15 cellular contexts compared by ENCODE assay signal in genomic region chr5:128007939-128008338, GRCh38.
DNase-seq lines count a peak whose midpoint lies in the region; ATAC-seq and TF ChIP-seq lines count a peak whose summit lies in the region.
"Had no signal": no experiment of that assay in that cellular context is flagged by ENCODE, and none has a peak within 500 bp of the region (broad histone marks: within the 10 kb centered on the region; RNA-seq: fewer than 3 reads in every experiment).

No MANE protein-coding gene starts in this region.

- H3K79me1 ChIP-seq in IMR-90 (ENCODE audit: low read depth in 1 of 2, low read length in 2 of 2): no peaks in the 10 kb centered on the region

- no peak overlapping the region for H2BK5ac ChIP-seq in IMR-90 (ENCODE audit: low read depth, low read length, poor library complexity, severe bottlenecking)

- H3K4me2 ChIP-seq in IMR-90 (ENCODE audit: low read depth, low read length) (no peak overlapping the region), OCI-LY3 (ENCODE audit: low read length) (peak overlapping the region; percentile 12; the same call in 1 of the 2 replicates)

- no peak overlapping the region for H3K23ac ChIP-seq in IMR-90 (ENCODE audit: low read depth, low read length)

- TF ChIP-seq CTCF in IMR-90 (conservative IDR thresholded peaks at IDR 0.05; ENCODE audit: low read depth, low read length) (no peak), OCI-LY3 (IDR thresholded peaks at IDR 0.05; ENCODE audit: low read depth, low read length) (no peak), choroid plexus epithelial cell (conservative IDR thresholded peaks at IDR 0.05; ENCODE audit: low read depth, low read length) (no peak), tibial artery (IDR thresholded peaks at IDR 0.05) (no peak), adrenal gland (IDR thresholded peaks at IDR 0.05) (no peak)

- DNase-seq in IMR-90: peak; percentile 17
- peak; percentile 35 for DNase-seq in choroid plexus epithelial cell (ENCODE audit: low read depth)
- DNase-seq in kidney tubule cell (ENCODE audit: low spot score): peak; percentile 2
- no peak for DNase-seq in tibial artery
- no peak for DNase-seq in right cardiac atrium
- no peak for DNase-seq in immature natural killer cell
- no peak for DNase-seq in adrenal gland
- DNase-seq: ACHN; BE2C; CD4-positive, alpha-beta memory T cell; DMS79 treated with DMSO at 0.1 percent for 48 hours; GM23248; NCI-H1092; NCI-H1694 treated with DMSO at 0.1 percent for 48 hours had no signal

- H4K91ac ChIP-seq in IMR-90 (ENCODE audit: insufficient read depth, low read depth, low read length): no peak overlapping the region

- H2BK120ac ChIP-seq in IMR-90 (ENCODE audit: low read depth, low read length): no peak overlapping the region

- no peaks in the 10 kb centered on the region for H3K9me3 ChIP-seq in IMR-90 (ENCODE audit: control insufficient read depth, insufficient read depth, low read length)
- no peaks in the 10 kb centered on the region for H3K9me3 ChIP-seq in OCI-LY3 (ENCODE audit: insufficient read depth, low read length)
- H3K9me3 ChIP-seq in tibial artery: no peaks in the 10 kb centered on the region
- H3K9me3 ChIP-seq in right cardiac atrium (ENCODE audit: control insufficient read depth, low read length): no peaks in the 10 kb centered on the region
- no peaks in the 10 kb centered on the region for H3K9me3 ChIP-seq in adrenal gland (replicated peaks in 1 of 3)
- H3K9me3 ChIP-seq: BE2C had no signal

- no peak overlapping the region for H3K18ac ChIP-seq in IMR-90 (ENCODE audit: low read depth, low read length)

- H3K9me1 ChIP-seq in IMR-90 (ENCODE audit: insufficient read depth, low read length): no peaks in the 10 kb centered on the region

- no peak overlapping the region for H2AFZ ChIP-seq in IMR-90 (replicated peaks; ENCODE audit: low read length, poor library complexity)
- no peak overlapping the region for H2AFZ ChIP-seq in OCI-LY3 (ENCODE audit: low read depth, low read length)
- H2AFZ ChIP-seq: GM23248 had no signal

- dilution Hi-C loops in IMR-90 (cut with HindIII; ENCODE audit: low sequenced_read_pairs, unreplicated experiment): no loop called here

- H2BK20ac ChIP-seq in IMR-90 (ENCODE audit: low read depth, low read length): no peak overlapping the region

- no CpG with 5 or more reads among the region's 2 CpGs for WGBS in IMR-90 (ENCODE audit: extremely low coverage in 2 of 2, insufficient read length in 1 of 2), 2 experiments
- 93% methylated on average over 2 of the region's 2 CpGs for WGBS in right cardiac atrium
- WGBS in adrenal gland, 4 donors: 85 to 88% (median 87%) methylated on average over 2 of the region's 2 CpGs

- in situ Hi-C loops in IMR-90 (cut with MboI; ENCODE audit: low sequenced_read_pairs): no loop called here

- H3K14ac ChIP-seq in IMR-90 (replicated peaks; ENCODE audit: low read depth, low read length): no peak overlapping the region

- H4K5ac ChIP-seq in IMR-90 (ENCODE audit: low read depth, low read length): no peak overlapping the region

- no peaks in the 10 kb centered on the region for H4K20me1 ChIP-seq in IMR-90 (ENCODE audit: insufficient read depth, low read length)
- no peaks in the 10 kb centered on the region for H4K20me1 ChIP-seq in OCI-LY3 (ENCODE audit: insufficient read depth, low read length)

- no peak overlapping the region for H3K4me3 ChIP-seq in IMR-90 (ENCODE audit: insufficient read depth, low read depth, low read length)
- H3K4me3 ChIP-seq in OCI-LY3 (ENCODE audit: low read length): no peak overlapping the region
- H3K4me3 ChIP-seq in choroid plexus epithelial cell (ENCODE audit: low read depth, low read length): no peak overlapping the region
- H3K4me3 ChIP-seq in tibial artery: no peak overlapping the region
- no peak overlapping the region for H3K4me3 ChIP-seq in right cardiac atrium (ENCODE audit: low read length)
- no peak overlapping the region for H3K4me3 ChIP-seq in adrenal gland
- H3K4me3 ChIP-seq: GM23248 had no signal

- H3K56ac ChIP-seq in IMR-90 (ENCODE audit: extremely low read depth, insufficient read depth, low read length): no peak overlapping the region

- TF ChIP-seq RAD21 in IMR-90 (IDR thresholded peaks at IDR 0.05; ENCODE audit: low read length): no peak

- BruUV-seq in IMR-90 (replicated peaks; lab: Mats Ljungman, UMichigan): no TSS peak

- H2BK15ac ChIP-seq in IMR-90 (ENCODE audit: low read depth, low read length): no peak overlapping the region

- no peak overlapping the region for H3K4ac ChIP-seq in IMR-90 (ENCODE audit: low read depth, low read length)

- no peaks in the 10 kb centered on the region for H3K4me1 Mint-ChIP-seq in immature natural killer cell

- H3K9me3 Mint-ChIP-seq in immature natural killer cell: no peaks in the 10 kb centered on the region

- no peak overlapping the region for H3K27ac ChIP-seq in IMR-90 (ENCODE audit: insufficient read depth, low read length)
- H3K27ac ChIP-seq in OCI-LY3 (ENCODE audit: low read length): no peak overlapping the region
- H3K27ac ChIP-seq in tibial artery: no peak overlapping the region
- no peak overlapping the region for H3K27ac ChIP-seq in right cardiac atrium (ENCODE audit: low read length)
- no peak overlapping the region for H3K27ac ChIP-seq in adrenal gland
- H3K27ac ChIP-seq: GM23248 had no signal

- H3K79me2 ChIP-seq in OCI-LY3 (ENCODE audit: low read length): no peaks in the 10 kb centered on the region

- no peak overlapping the region for H3K27ac Mint-ChIP-seq in immature natural killer cell
- H3K27ac Mint-ChIP-seq: CD4-positive, alpha-beta memory T cell had no signal

- H3K27me3 ChIP-seq in IMR-90 (ENCODE audit: control insufficient read depth, insufficient read depth, low read length) (no peaks in the 10 kb centered on the region), OCI-LY3 (ENCODE audit: low read depth, low read length) (no peaks in the 10 kb centered on the region), tibial artery (no peaks in the 10 kb centered on the region), right cardiac atrium (ENCODE audit: control insufficient read depth, insufficient read depth) (no peaks in the 10 kb centered on the region), adrenal gland (no peaks in the 10 kb centered on the region)
- H3K27me3 ChIP-seq: BE2C had no signal

- no peak overlapping the region for H4K8ac ChIP-seq in IMR-90 (ENCODE audit: low read depth in 2 of 2, low read length in 2 of 2)

- POLR2A ChIA-PET in IMR-90 (lab: Charles Lee; ENCODE audit: unreplicated experiment): no interaction called here

- no peak for TF ChIP-seq POLR2A in IMR-90 (IDR thresholded peaks at IDR 0.05; ENCODE audit: low read depth, low read length)
- no peak for TF ChIP-seq POLR2A in adrenal gland (IDR thresholded peaks at IDR 0.05)

- H3K4me1 ChIP-seq in IMR-90 (ENCODE audit: control insufficient read depth, insufficient read depth, low read length): no peaks in the 10 kb centered on the region
- peaks cover 12% of the 10 kb centered on the region for H3K4me1 ChIP-seq in OCI-LY3 (ENCODE audit: low read length)
- H3K4me1 ChIP-seq in tibial artery: no peaks in the 10 kb centered on the region
- H3K4me1 ChIP-seq in right cardiac atrium (ENCODE audit: control insufficient read depth, insufficient read depth, low read length): no peaks in the 10 kb centered on the region
- H3K4me1 ChIP-seq in adrenal gland (replicated peaks in 1 of 2): no peaks in the 10 kb centered on the region

- ATAC-seq in IMR-90 (ENCODE audit: low read depth) (no peak), right cardiac atrium (no peak)

- H2AK5ac ChIP-seq in IMR-90 (ENCODE audit: low read depth, low read length): no peak overlapping the region

- H3K36me3 ChIP-seq in IMR-90 (ENCODE audit: control insufficient read depth, insufficient read depth, low read length) (no peaks in the 10 kb centered on the region), OCI-LY3 (replicated peaks; ENCODE audit: low read depth, low read length) (no peaks in the 10 kb centered on the region), tibial artery (no peaks in the 10 kb centered on the region), adrenal gland (replicated peaks in 1 of 2) (no peaks in the 10 kb centered on the region)
- H3K36me3 ChIP-seq: BE2C had no signal

- no peak overlapping the region for H3K4me3 Mint-ChIP-seq in immature natural killer cell
- H3K4me3 Mint-ChIP-seq: CD4-positive, alpha-beta memory T cell had no signal

- CTCF ChIA-PET in IMR-90 (lab: Yijun Ruan, JAX): interaction anchor here (0.6 to 1.3 kb wide), 4 partner anchors 17 to 720 kb away, joined by 3 to 5 read pairs (median 4); no protein-coding TSS in a partner anchor

- no peak overlapping the region for H2AK9ac ChIP-seq in IMR-90 (replicated peaks; ENCODE audit: low read depth, low read length, poor library complexity)

- H3K9ac ChIP-seq in IMR-90 (ENCODE audit: low read depth, low read length): no peak overlapping the region
- H3K9ac ChIP-seq in OCI-LY3 (ENCODE audit: low read length): no peak overlapping the region
- H3K9ac ChIP-seq: GM23248 had no signal

- no peaks in the 10 kb centered on the region for H3K27me3 Mint-ChIP-seq in immature natural killer cell (ENCODE audit: low read depth in 3 of 3)
- H3K27me3 Mint-ChIP-seq: CD4-positive, alpha-beta memory T cell had no signal

- intact Hi-C loops in IMR-90 (cut with micrococcal nuclease) (no loop called here), tibial artery (cut with DNase I; ENCODE audit: low total_unique reads) (no loop called here), right cardiac atrium (cut with DNase I) (no loop called here), adrenal gland (cut with DNase I) (no loop called here)

- peaks cover 0 to 3% (median 3%) of the 10 kb centered on the region in 3 donors for H3K36me3 Mint-ChIP-seq in immature natural killer cell

TF ChIP-seq in IMR-90, 13 proteins besides CTCF, POLR2A, EP300 and RAD21 (continues in another document):
- TF ChIP-seq CHD1 (IDR thresholded peaks at IDR 0.05; ENCODE audit: low read depth, low read length) (no peak), ELK1 (IDR thresholded peaks at IDR 0.05; ENCODE audit: borderline replicate concordance, low read depth, low read length) (no peak), MAFK (IDR thresholded peaks at IDR 0.05; ENCODE audit: low read depth, low read length) (no peak), FOS (IDR thresholded peaks at IDR 0.05; ENCODE audit: low read depth, low read length) (no peak), NFE2L2 (IDR thresholded peaks at IDR 0.05; ENCODE audit: low read depth, low read length) (no peak), MAZ (IDR thresholded peaks at IDR 0.05; ENCODE audit: borderline replicate concordance, low read depth, low read length) (no peak), BHLHE40 (IDR thresholded peaks at IDR 0.05; ENCODE audit: low read depth, low read length) (no peak), MXI1 (IDR thresholded peaks at IDR 0.05; ENCODE audit: borderline replicate concordance, low read depth, low read length) (no peak)

Comparison
In these comparisons a context has a peak if more than half of its experiments do, and no peak if none do; other contexts are left out.
1. DNase-seq: peak in IMR-90 (single experiment), choroid plexus epithelial cell (single experiment) and kidney tubule cell (single experiment); none in tibial artery (0 of 2), right cardiac atrium (0 of 3), immature natural killer cell (0 of 3) and adrenal gland (0 of 7).